Comparison of ENCODE assay signal across 8 cellular contexts in the genomic region with DNA sequence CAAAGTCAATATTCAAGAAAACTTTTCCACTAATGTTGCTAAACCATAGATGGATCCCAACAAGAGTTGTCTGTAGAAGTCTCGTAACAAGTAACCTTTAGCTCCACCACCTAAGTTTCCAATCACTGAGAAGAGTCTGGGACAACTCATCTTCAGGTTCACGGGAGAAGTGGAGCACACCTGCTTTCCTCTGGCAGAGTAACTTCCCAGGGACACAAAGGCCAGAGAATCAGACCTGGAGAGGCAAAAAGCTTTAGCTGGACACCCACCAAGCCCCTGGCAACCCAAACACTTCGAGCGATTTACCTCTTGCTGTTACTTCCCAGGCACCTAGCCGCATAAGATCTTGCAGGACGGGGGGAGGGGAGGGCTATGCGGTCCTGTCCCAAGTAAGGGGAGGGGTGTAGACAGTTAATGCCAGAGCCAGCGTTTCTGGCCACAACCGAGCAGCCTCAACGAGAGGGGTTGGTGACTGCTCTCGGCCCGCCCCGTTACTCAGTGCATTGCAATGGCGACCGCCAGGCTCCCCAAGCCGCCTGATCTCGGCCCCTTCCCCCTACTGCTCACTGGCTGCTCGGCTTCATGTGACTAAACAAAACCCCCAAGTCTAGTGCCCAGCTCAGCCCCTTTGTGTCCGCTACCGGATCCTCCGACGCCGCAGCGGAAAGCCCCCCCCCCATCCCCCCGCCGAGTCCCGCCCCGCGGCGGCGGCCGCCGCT. TPM values are rescaled to one million over a fixed set of nuclear protein-coding genes. Genes with fewer than 3 reads are reported as not detected.
DNase-seq lines count a peak whose midpoint lies in the region; ATAC-seq and TF ChIP-seq lines count a peak whose summit lies in the region.

No MANE protein-coding gene starts in this region.

- H3K27ac ChIP-seq in AG04450 (ENCODE audit: low read depth, low read length) (peak overlapping the region; percentile 100), cingulate gyrus (ENCODE audit: low read depth, low read length) (peak overlapping the region; percentile 99)

- H3K9me3 ChIP-seq in AG04450 (ENCODE audit: control insufficient read depth, insufficient read depth, low read length): no peaks in the 10 kb centered on the region; the same call in 1 of the 2 replicates

- peak; percentile 41 for TF ChIP-seq POLR2A in GM18526 (IDR thresholded peaks at IDR 0.05; ENCODE audit: extremely low read depth, insufficient read length)

- POLR2A ChIA-PET in AG04450 (lab: Yijun Ruan, JAX): interaction anchor here (0.6 to 1.3 kb wide), 2 partner anchors 26 to 47 kb away, joined by 5 to 6 read pairs; no protein-coding TSS in a partner anchor

- TF ChIP-seq CTCF in AG04450 (IDR thresholded peaks at IDR 0.05; ENCODE audit: low read depth, low read length): no peak

- H3K4me3 ChIP-seq in AG04450 (ENCODE audit: low read depth, low read length): peak overlapping the region; percentile 90

- ATAC-seq in HG03095 (IDR thresholded peaks at IDR 0.05; ENCODE audit: unreplicated experiment): peak; percentile 40

- CTCF ChIA-PET in AG04450 (lab: Charles Lee): interaction anchor here (0.7 to 1.4 kb wide), 3 partner anchors 95 to 299 kb away, joined by 4 to 7 read pairs (median 4); no protein-coding TSS in a partner anchor

- no peaks in the 10 kb centered on the region for H3K27me3 ChIP-seq in AG04450 (ENCODE audit: control insufficient read depth, insufficient read depth, low read length)

- peak; percentile 70 for DNase-seq in AG04450 (ENCODE audit: low read depth, low spot score)
- peak; percentile 65 to 87 for DNase-seq in NCI-H446 (lab: John Stamatoyannopoulos, UW)
- DNase-seq in activated CD4-positive, alpha-beta T cell treated with anti-CD3 and anti-CD28 coated beads for 4 hours: peak; percentile 50 to 58
- peak; percentile 96 for DNase-seq in left kidney (ENCODE audit: low read depth, low spot score)
- peak; percentile 71 to 72 for DNase-seq in stimulated activated CD4-positive, alpha-beta T cell treated with anti-CD3 and anti-CD28 coated beads, Interleukin-2, amount 100 ng/mL, for 24 hours

RNA-seq across cellular contexts. Expression of a gene that starts 0.7 kb away (rescaled TPM):
- 19.1 and 27.5 TPM in 2 replicates for polyA plus RNA-seq in AG04450 (2011; rRNA removed)
- 36.0 and 62.2 TPM in 2 replicates for polyA minus RNA-seq in AG04450 (2011; rRNA and poly(A)+ RNA removed)

Comparison
In these comparisons a context has a peak if more than half of its experiments do, and no peak if none do; other contexts are left out.
1. Peak in every context shown above with its lines: DNase-seq, ATAC-seq, H3K4me3 ChIP-seq and H3K27ac ChIP-seq.